Comparison of ENCODE assay signal across 8 cellular contexts in genomic region chr10:71396084-71396713, GRCh38. TPM values are rescaled to one million over a fixed set of nuclear protein-coding genes. Genes with fewer than 3 reads are reported as not detected.
DNase-seq lines count a peak whose midpoint lies in the region; ATAC-seq lines count a peak whose summit lies in the region.

No MANE protein-coding gene starts in this region.

- peaks cover 0 to 7% of the 10 kb centered on the region in 2 donors for H3K27me3 ChIP-seq in esophagus (ENCODE audit: control insufficient read depth in 1 of 2, insufficient read depth in 2 of 2, low read length in 2 of 2)

- H3K9me3 ChIP-seq in esophagus (ENCODE audit: control insufficient read depth in 2 of 2, insufficient read depth in 1 of 2, low read depth in 1 of 2, low read length in 1 of 2): no peaks in the 10 kb centered on the region

- H3K4me1 ChIP-seq in esophagus (ENCODE audit: control insufficient read depth in 2 of 2, insufficient read depth in 2 of 2, low read length in 1 of 2): peaks cover 0 to 14% of the 10 kb centered on the region in 2 donors

- H3K4me1 Mint-ChIP-seq in naive thymus-derived CD8-positive, alpha-beta T cell: peaks cover 2 to 19% (median 9%) of the 10 kb centered on the region in 4 donors

- in situ Hi-C loops in ACHN (cut with HindIII; ENCODE audit: low pct_ligation_motif_present, low pct_unique_long_range_greater_than_20kb, low sequenced_read_pairs): no loop called here

- H3K27ac ChIP-seq in esophagus (ENCODE audit: low read depth in 2 of 2, low read length in 1 of 2): no peak overlapping the region

- H3K4me3 ChIP-seq in esophagus (ENCODE audit: low read depth in 1 of 2, low read length in 2 of 2): peak overlapping the region; percentile 36 to 42

- WGBS in esophagus, 2 donors: 19 to 23% methylated on average over 39 to 46 of the region's 46 CpGs

- H3K4me3 Mint-ChIP-seq in naive thymus-derived CD8-positive, alpha-beta T cell: peak overlapping the region; percentile 61 to 86 (median 74)

- POLR2A ChIA-PET in naive thymus-derived CD8-positive, alpha-beta T cell (lab: Charles Lee): no interaction called here

- H3K27me3 Mint-ChIP-seq in naive thymus-derived CD8-positive, alpha-beta T cell: peaks cover 28 to 72% (median 57%) of the 10 kb centered on the region in 5 donors

- DNase-seq in DMS 273 (lab: John Stamatoyannopoulos, UW; ENCODE audit: unreplicated experiment) (peak; percentile 90), KG1 (lab: John Stamatoyannopoulos, UW) (peak; percentile 29), ACHN (no peak)
- DNase-seq in activated CD4-positive, alpha-beta T cell treated with anti-CD3 and anti-CD28 coated beads for 48 hours: peak; percentile 52
- peak in 7 of 10 donors; percentile 14 to 37 (median 24) for DNase-seq in naive thymus-derived CD8-positive, alpha-beta T cell

- H3K9me3 Mint-ChIP-seq in naive thymus-derived CD8-positive, alpha-beta T cell: no peaks in the 10 kb centered on the region

- H3K27ac Mint-ChIP-seq in naive thymus-derived CD8-positive, alpha-beta T cell: peak overlapping the region in 1 of 10 donors; percentile 9

- H3K36me3 ChIP-seq in esophagus (ENCODE audit: control insufficient read depth in 2 of 2, insufficient read depth in 2 of 2, low read length in 1 of 2): no peaks in the 10 kb centered on the region

- peak; percentile 75 to 82 for ATAC-seq in naive thymus-derived CD8-positive, alpha-beta T cell
- ATAC-seq in GM21529 (IDR thresholded peaks at IDR 0.05; ENCODE audit: unreplicated experiment) (no peak), HG03354 (IDR thresholded peaks at IDR 0.05; ENCODE audit: poor library complexity, severe bottlenecking, unreplicated experiment) (no peak)

- H3K36me3 Mint-ChIP-seq in naive thymus-derived CD8-positive, alpha-beta T cell: no peaks in the 10 kb centered on the region

RNA-seq across cellular contexts. Expression of gene CDH23, which starts 0.5 kb away (rescaled TPM):
- polyA plus RNA-seq in esophagus: 1 to 10 TPM; 1.6 to 3.2 TPM
- 10 to 100 TPM in 1 of 2 experiments, 1 to 10 TPM in 1; 9.6 to 10.2 TPM for total RNA-seq in naive thymus-derived CD8-positive, alpha-beta T cell
- polyA plus RNA-seq in naive thymus-derived CD8-positive, alpha-beta T cell: 1 to 10 TPM in 2 of 3 donors, under 1 TPM in 1; 0.82 to 3.8 (median 3.2) TPM

Comparison
In these comparisons a context has a peak if more than half of its experiments do, and no peak if none do; other contexts are left out.
1. ATAC-seq: peak in naive thymus-derived CD8-positive, alpha-beta T cell (2 of 2); none in GM21529 (single experiment) and HG03354 (single experiment).